ENCODE assay signal across 17 cellular contexts in the genomic region with DNA sequence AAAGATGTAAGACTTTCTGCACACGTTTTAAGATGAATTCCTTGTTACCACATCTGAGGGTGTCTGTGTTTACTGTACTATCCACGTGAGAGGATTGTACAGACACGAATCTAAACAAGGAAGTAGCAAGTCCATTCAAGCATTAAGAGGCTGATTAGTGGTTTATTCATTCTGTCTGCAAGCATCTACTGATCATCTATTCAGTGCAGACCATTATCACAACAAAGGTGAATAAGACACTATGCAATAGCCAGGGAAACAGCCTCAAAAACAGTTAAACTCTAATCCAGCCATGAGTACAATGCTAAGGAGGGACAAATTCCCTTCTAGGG.
DNase-seq lines count a peak whose midpoint lies in the region; ATAC-seq, FAIRE-seq and TF ChIP-seq lines count a peak whose summit lies in the region.
"Had no signal": no experiment of that assay in that cellular context is flagged by ENCODE, and none has a peak within 500 bp of the region (broad histone marks: within the 10 kb centered on the region; RNA-seq: fewer than 3 reads in every experiment).

No MANE protein-coding gene starts in this region.

- peaks cover 9% of the 10 kb centered on the region for H3K4me1 Mint-ChIP-seq in neural progenitor cell
- H3K4me1 Mint-ChIP-seq: activated T-helper 17 cell treated with anti-CD3 and anti-CD28 coated beads, Interleukin-2, amount 50 U/mL, for 72 hours had no signal

- H3K27ac ChIP-seq in neural progenitor cell, result no peak overlapping the region
- no peak overlapping the region for H3K27ac ChIP-seq in testis
- H3K27ac ChIP-seq: ovary, thoracic aorta had no signal

- H3F3A ChIP-seq in neural progenitor cell (ENCODE audit: low read depth), result peaks cover 4% of the 10 kb centered on the region

- no peak overlapping the region for H3K4me3 ChIP-seq in bronchial epithelial cell (ENCODE audit: low read depth, low read length)
- H3K4me3 ChIP-seq in neural progenitor cell, result no peak overlapping the region
- H3K4me3 ChIP-seq in testis, result no peak overlapping the region
- H3K4me3 ChIP-seq: ovary, thoracic aorta had no signal

- DNase-seq in bronchial epithelial cell (ENCODE audit: low read depth) (peak; percentile 94), neural progenitor cell (ENCODE audit: low spot score) (no peak), testis (no peak)
- DNase-seq in activated CD8-positive, alpha-beta memory T cell treated with anti-CD3 and anti-CD28 coated beads for 24 hours, result no peak
- DNase-seq: BE2C; central memory CD4-positive, alpha-beta T cell; DND-41; GOT3; NCI-H1694; NCI-H82; ovary; stimulated activated CD4-positive, alpha-beta T cell treated with anti-CD3 and anti-CD28 coated beads, Interleukin-4, amount 100 ng/mL, for 1 hour had no signal

- WGBS in testis, 2 donors, result 47 to 69% methylated on average over 3 of the region's 3 CpGs

- peak overlapping the region; percentile 35 for H3K4me2 ChIP-seq in neural progenitor cell

- H3K4me1 ChIP-seq in neural progenitor cell (peaks cover 7% of the 10 kb centered on the region), testis (no peaks in the 10 kb centered on the region)
- H3K4me1 ChIP-seq: BE2C had no signal

- H2AFZ ChIP-seq in neural progenitor cell (replicated peaks), result no peak overlapping the region

- intact Hi-C loops in testis (cut with DNase I; ENCODE audit: low total_unique reads), result no loop called here

- no peaks in the 10 kb centered on the region for H3K79me2 ChIP-seq in neural progenitor cell (ENCODE audit: low read depth)

- no peaks in the 10 kb centered on the region for H3K9me3 Mint-ChIP-seq in neural progenitor cell
- H3K9me3 Mint-ChIP-seq: activated T-helper 17 cell treated with anti-CD3 and anti-CD28 coated beads, Interleukin-2, amount 50 U/mL, for 72 hours had no signal

- H3K4me3 Mint-ChIP-seq in neural progenitor cell, result no peak overlapping the region
- H3K4me3 Mint-ChIP-seq: activated T-helper 17 cell treated with anti-CD3 and anti-CD28 coated beads, Interleukin-2, amount 50 U/mL, for 72 hours had no signal

- no peak for TF ChIP-seq POLR2A in testis (IDR thresholded peaks at IDR 0.05)

- H3K27me3 ChIP-seq in bronchial epithelial cell (ENCODE audit: control insufficient read depth, insufficient read depth, low read length) (no peaks in the 10 kb centered on the region), neural progenitor cell (no peaks in the 10 kb centered on the region), testis (no peaks in the 10 kb centered on the region)
- H3K27me3 ChIP-seq: ovary had no signal

- no peaks in the 10 kb centered on the region for H3K36me3 Mint-ChIP-seq in neural progenitor cell

- H3K36me3 ChIP-seq in bronchial epithelial cell (ENCODE audit: control insufficient read depth, insufficient read depth, low read length) (no peaks in the 10 kb centered on the region), neural progenitor cell (no peaks in the 10 kb centered on the region), testis (ENCODE audit: low read depth, missing control alignments) (no peaks in the 10 kb centered on the region)
- H3K36me3 ChIP-seq: BE2C, ovary, thoracic aorta had no signal

- no peak for TF ChIP-seq CTCF in bronchial epithelial cell (IDR thresholded peaks at IDR 0.05; ENCODE audit: insufficient read depth, low read length, severe bottlenecking)
- TF ChIP-seq CTCF in neural progenitor cell (IDR thresholded peaks at IDR 0.05), result no peak
- no peak for TF ChIP-seq CTCF in testis (IDR thresholded peaks at IDR 0.05)

- FAIRE-seq in bronchial epithelial cell (lab: Jason Lieb, UNC), result no peak

- H3K27me3 Mint-ChIP-seq in neural progenitor cell (ENCODE audit: insufficient read depth, low read depth), result peaks cover 5% of the 10 kb centered on the region
- H3K27me3 Mint-ChIP-seq: activated T-helper 17 cell treated with anti-CD3 and anti-CD28 coated beads, Interleukin-2, amount 50 U/mL, for 72 hours had no signal

- peak overlapping the region; percentile 11 for H3K27ac Mint-ChIP-seq in neural progenitor cell
- H3K27ac Mint-ChIP-seq: activated T-helper 17 cell treated with anti-CD3 and anti-CD28 coated beads, Interleukin-2, amount 50 U/mL, for 72 hours had no signal

- no peak overlapping the region for H3K9ac ChIP-seq in neural progenitor cell

- H4K20me1 ChIP-seq in neural progenitor cell (ENCODE audit: low read depth), result no peaks in the 10 kb centered on the region

- H3K9me3 ChIP-seq in neural progenitor cell (ENCODE audit: low read depth) (no peaks in the 10 kb centered on the region), testis (no peaks in the 10 kb centered on the region)
- H3K9me3 ChIP-seq: BE2C, ovary, thoracic aorta had no signal

- ATAC-seq in GM18511 (IDR thresholded peaks at IDR 0.05; ENCODE audit: unreplicated experiment), result peak; percentile 88
- peak; percentile 60 for ATAC-seq in HG03432 (IDR thresholded peaks at IDR 0.05; ENCODE audit: unreplicated experiment)
- ATAC-seq in HG03521 (IDR thresholded peaks at IDR 0.05; ENCODE audit: unreplicated experiment), result no peak
